ENCODE assay signal across 12 cellular contexts in genomic region chr7:149825567-149826343, GRCh38.
"Had no signal": no experiment of that assay in that cellular context is flagged by ENCODE, and none has a peak within 500 bp of the region (broad histone marks: within the 10 kb centered on the region; RNA-seq: fewer than 3 reads in every experiment).

No MANE protein-coding gene starts in this region.

- H3K4me3 ChIP-seq: coronary artery, heart right ventricle, stomach, thoracic aorta had no signal

- H3K9me3 ChIP-seq: heart right ventricle, stomach, thoracic aorta had no signal

- ATAC-seq: natural killer cell treated with Interleukin-12 subunit alpha and Interleukin-12 subunit beta and Interleukin-15 and Interleukin-18, amount 100 ng/mL, for 72 hours had no signal

- DNase-seq: activated CD4-positive, alpha-beta T cell treated with anti-CD3 and anti-CD28 coated beads for 48 hours; activated naive CD4-positive, alpha-beta T cell; caudate nucleus; effector CD8-positive, alpha-beta T cell; heart right ventricle; islet precursor cell; occipital lobe; stimulated activated CD4-positive, alpha-beta T cell treated with anti-CD3 and anti-CD28 coated beads, Interleukin-4, amount 100 ng/mL, for 24 hours; stomach had no signal

- H3K27ac ChIP-seq: coronary artery, heart right ventricle, stomach, thoracic aorta had no signal

- H3K36me3 ChIP-seq: heart right ventricle, stomach, thoracic aorta had no signal

- H3K4me1 ChIP-seq: heart right ventricle, stomach had no signal

- H3K27me3 ChIP-seq: heart right ventricle had no signal
